In genomic region chr21:24223625-24224024, GRCh38 we compare ENCODE assay signal across 24 cellular contexts.
"Had no signal": no experiment of that assay in that cellular context is flagged by ENCODE, and none has a peak within 500 bp of the region (broad histone marks: within the 10 kb centered on the region; RNA-seq: fewer than 3 reads in every experiment).

No MANE protein-coding gene starts in this region.

- H3K4me1 Mint-ChIP-seq: activated CD8-positive, alpha-beta memory T cell treated with anti-CD3 and anti-CD28 coated beads, Interleukin-2, amount 10 ng/mL, durations not matched to agents 7 days and 5 days; activated naive CD8-positive, alpha-beta T cell treated with anti-CD3 and anti-CD28 coated beads, Interleukin-2, amount 50 U/mL, for 24 hours; stimulated activated memory B cell treated with anti-CD40 and anti-IgM and Interleukin-4, amounts not matched to agents 10 μg/mL and 1 μg/mL and 100 μg/mL, for 72 hours had no signal

- H3K27me3 Mint-ChIP-seq: activated CD4-positive, alpha-beta memory T cell treated with anti-CD3 and anti-CD28 coated beads for 36 hours; activated CD8-positive, alpha-beta memory T cell treated with anti-CD3 and anti-CD28 coated beads, Interleukin-2, amount 10 ng/mL, durations not matched to agents 7 days and 5 days; activated naive CD8-positive, alpha-beta T cell treated with anti-CD3 and anti-CD28 coated beads, Interleukin-2, amount 50 U/mL, for 24 hours; progenitor cell of endocrine pancreas; stimulated activated memory B cell treated with anti-CD40 and anti-IgM and Interleukin-4, amounts not matched to agents 10 μg/mL and 1 μg/mL and 100 μg/mL, for 72 hours had no signal

- H3K4me3 ChIP-seq: cardiac muscle cell, esophagus squamous epithelium, heart left ventricle, lower lobe of right lung, right atrium auricular region, tibial artery had no signal

- ATAC-seq: activated CD8-positive, alpha-beta memory T cell treated with anti-CD3 and anti-CD28 coated beads, Interleukin-2, amount 10 ng/mL, durations not matched to agents 7 days and 5 days; activated naive CD8-positive, alpha-beta T cell treated with anti-CD3 and anti-CD28 coated beads, Interleukin-2, amount 50 U/mL, for 24 hours; heart left ventricle; left colon; stimulated activated memory B cell treated with anti-CD40 and anti-IgM and Interleukin-4, amounts not matched to agents 10 μg/mL and 1 μg/mL and 100 μg/mL, for 72 hours had no signal

- H3K36me3 ChIP-seq: cardiac muscle cell, esophagus squamous epithelium, heart left ventricle, lower lobe of right lung, right atrium auricular region, tibial artery had no signal

- H3K27ac ChIP-seq: cardiac muscle cell, esophagus squamous epithelium, heart left ventricle, lower lobe of right lung, right atrium auricular region, tibial artery, VCaP had no signal

- H3K36me3 Mint-ChIP-seq: activated CD4-positive, alpha-beta memory T cell treated with anti-CD3 and anti-CD28 coated beads for 36 hours; activated CD8-positive, alpha-beta memory T cell treated with anti-CD3 and anti-CD28 coated beads, Interleukin-2, amount 10 ng/mL, durations not matched to agents 7 days and 5 days; stimulated activated memory B cell treated with anti-CD40 and anti-IgM and Interleukin-4, amounts not matched to agents 10 μg/mL and 1 μg/mL and 100 μg/mL, for 72 hours had no signal

- FAIRE-seq: astrocyte, endometrium, frontal cortex, islet of Langerhans, urothelium cell line had no signal

- H3K27ac Mint-ChIP-seq: activated CD4-positive, alpha-beta memory T cell treated with anti-CD3 and anti-CD28 coated beads for 36 hours; activated CD8-positive, alpha-beta memory T cell treated with anti-CD3 and anti-CD28 coated beads, Interleukin-2, amount 10 ng/mL, durations not matched to agents 7 days and 5 days; activated naive CD4-positive, alpha-beta T cell treated with anti-CD3 and anti-CD28 coated beads for 36 hours; activated naive CD8-positive, alpha-beta T cell treated with anti-CD3 and anti-CD28 coated beads, Interleukin-2, amount 50 U/mL, for 24 hours; activated T-helper 2 cell treated with anti-CD3 and anti-CD28 coated beads, Interferon-gamma antibody, Interleukin-2, Interleukin-4, amounts not matched to agents 10 μg/mL and 5 μg/mL and 100 μg/mL, durations not matched to agents 14 hours and 24 hours and 36 hours; progenitor cell of endocrine pancreas; stimulated activated memory B cell treated with anti-CD40 and anti-IgM and Interleukin-4, amounts not matched to agents 10 μg/mL and 1 μg/mL and 100 μg/mL, for 72 hours; T-helper 1 cell treated with Interleukin-12 subunit alpha and Interleukin-12 subunit beta and Interleukin-4 antibody, amounts not matched to agents 30 μg/mL and 1 μg/mL, for 36 hours had no signal

- H3K9me3 Mint-ChIP-seq: activated naive CD8-positive, alpha-beta T cell treated with anti-CD3 and anti-CD28 coated beads, Interleukin-2, amount 50 U/mL, for 24 hours; activated T-helper 2 cell treated with anti-CD3 and anti-CD28 coated beads, Interferon-gamma antibody, Interleukin-2, Interleukin-4, amounts not matched to agents 10 μg/mL and 5 μg/mL and 100 μg/mL, durations not matched to agents 14 hours and 24 hours and 36 hours; T-helper 1 cell treated with Interleukin-12 subunit alpha and Interleukin-12 subunit beta and Interleukin-4 antibody, amounts not matched to agents 30 μg/mL and 1 μg/mL, for 36 hours had no signal

- H3K27me3 ChIP-seq: cardiac muscle cell, esophagus squamous epithelium, heart left ventricle, right atrium auricular region, tibial artery had no signal

- DNase-seq: activated CD4-positive, alpha-beta memory T cell treated with anti-CD3 and anti-CD28 coated beads for 36 hours; activated CD8-positive, alpha-beta memory T cell treated with anti-CD3 and anti-CD28 coated beads, Interleukin-2, amount 10 ng/mL, durations not matched to agents 7 days and 5 days; activated naive CD4-positive, alpha-beta T cell treated with anti-CD3 and anti-CD28 coated beads for 36 hours; activated naive CD8-positive, alpha-beta T cell treated with anti-CD3 and anti-CD28 coated beads, Interleukin-2, amount 50 U/mL, for 24 hours; activated T-cell treated with anti-CD3 and anti-CD28 coated beads, Interleukin-2, amount 50 U/mL, for 1 hour; esophagus squamous epithelium; heart left ventricle; left colon; lower lobe of right lung; midbrain; stimulated activated CD4-positive, alpha-beta T cell treated with anti-CD3 and anti-CD28 coated beads, Interleukin-2, amount 100 ng/mL, for 48 hours; tibial artery had no signal

- H3K4me1 ChIP-seq: heart left ventricle, lower lobe of right lung, right atrium auricular region, tibial artery had no signal

- H3K4me3 Mint-ChIP-seq: activated CD4-positive, alpha-beta memory T cell treated with anti-CD3 and anti-CD28 coated beads for 36 hours; activated CD8-positive, alpha-beta memory T cell treated with anti-CD3 and anti-CD28 coated beads, Interleukin-2, amount 10 ng/mL, durations not matched to agents 7 days and 5 days; activated naive CD4-positive, alpha-beta T cell treated with anti-CD3 and anti-CD28 coated beads for 36 hours; activated naive CD8-positive, alpha-beta T cell treated with anti-CD3 and anti-CD28 coated beads, Interleukin-2, amount 50 U/mL, for 24 hours; stimulated activated memory B cell treated with anti-CD40 and anti-IgM and Interleukin-4, amounts not matched to agents 10 μg/mL and 1 μg/mL and 100 μg/mL, for 72 hours; T-helper 1 cell treated with Interleukin-12 subunit alpha and Interleukin-12 subunit beta and Interleukin-4 antibody, amounts not matched to agents 30 μg/mL and 1 μg/mL, for 36 hours had no signal

- H3K9me3 ChIP-seq: esophagus squamous epithelium, lower lobe of right lung, tibial artery had no signal
